In genomic region chr22:40176921-40177737, GRCh38 we compare ENCODE assay signal across 8 cellular contexts. TPM values are rescaled to one million over a fixed set of nuclear protein-coding genes. Genes with fewer than 3 reads are reported as not detected.
DNase-seq lines count a peak whose midpoint lies in the region; ATAC-seq and TF ChIP-seq lines count a peak whose summit lies in the region.

No MANE protein-coding gene starts in this region.

- H3K27me3 Mint-ChIP-seq in CD14-positive monocyte (ENCODE audit: low read depth in 3 of 3) (no peaks in the 10 kb centered on the region), T-helper 17 cell (no peaks in the 10 kb centered on the region), immature natural killer cell (ENCODE audit: low read depth in 3 of 3) (peaks cover 0 to 9% (median 8%) of the 10 kb centered on the region in 3 donors)

- H3K36me3 Mint-ChIP-seq in CD14-positive monocyte (peaks cover 0 to 4% of the 10 kb centered on the region in 2 donors), T-helper 17 cell (ENCODE audit: low read depth) (peaks cover 4% of the 10 kb centered on the region), immature natural killer cell (no peaks in the 10 kb centered on the region)

- peak; percentile 52 for DNase-seq in CD14-positive monocyte (ENCODE audit: low spot score)
- DNase-seq in T-helper 17 cell, result peak; percentile 31 to 56 (median 38)
- peak; percentile 81 for DNase-seq in astrocyte of the hippocampus (ENCODE audit: low read depth, low spot score)
- peak; percentile 11 to 30 (median 13) for DNase-seq in immature natural killer cell
- DNase-seq in stimulated activated CD4-positive, alpha-beta T cell treated with anti-CD3 and anti-CD28 coated beads, Interleukin-1b, Interleukin-23, amount 100 ng/mL, for 24 hours (ENCODE audit: low read depth in 4 of 4, low spot score in 1 of 4), result peak; percentile 43 to 76 (median 54)
- no peak for DNase-seq in lower leg skin (ENCODE audit: low spot score in 2 of 2)
- DNase-seq in cerebellum (ENCODE audit: low spot score), result no peak

- no peak for TF ChIP-seq POLR2A in lower leg skin (IDR thresholded peaks at IDR 0.05)

- H3K4me1 Mint-ChIP-seq in CD14-positive monocyte, result peaks cover 47% of the 10 kb centered on the region
- peaks cover 46% of the 10 kb centered on the region for H3K4me1 Mint-ChIP-seq in T-helper 17 cell
- peaks cover 47 to 63% of the 10 kb centered on the region in 2 donors for H3K4me1 Mint-ChIP-seq in immature natural killer cell

- TF ChIP-seq CTCF in CD14-positive monocyte (IDR thresholded peaks at IDR 0.05) (no peak), lower leg skin (IDR thresholded peaks at IDR 0.05) (no peak)

- H3K27ac Mint-ChIP-seq in CD14-positive monocyte (peak overlapping the region; percentile 64 to 93 (median 86)), T-helper 17 cell (peak overlapping the region; percentile 94), immature natural killer cell (peak overlapping the region; percentile 85 to 95 (median 90))

- no peak overlapping the region for H3K4me3 ChIP-seq in lower leg skin (ENCODE audit: low read depth, poor library complexity, severe bottlenecking)

- ATAC-seq in HG03457 (IDR thresholded peaks at IDR 0.05; ENCODE audit: unreplicated experiment) (peak; percentile 7), T-helper 17 cell (peak; percentile 69)

- H3K9me3 Mint-ChIP-seq in CD14-positive monocyte, result no peaks in the 10 kb centered on the region
- H3K9me3 Mint-ChIP-seq in immature natural killer cell, result no peaks in the 10 kb centered on the region

- H3K9me3 ChIP-seq in T-helper 17 cell (ENCODE audit: control insufficient read depth, low read length, poor library complexity, severe bottlenecking), result no peaks in the 10 kb centered on the region

- intact Hi-C loops in CD14-positive monocyte (cut with micrococcal nuclease), result loop anchor here (2.0 to 5.0 kb wide), 2 partner anchors 35 to 132 kb away; no protein-coding TSS in a partner anchor
- intact Hi-C loops in lower leg skin (cut with DNase I; ENCODE audit: low total_unique reads), result no loop called here

- H3K4me3 Mint-ChIP-seq in CD14-positive monocyte (peak overlapping the region; percentile 80 to 97), T-helper 17 cell (peak overlapping the region; percentile 94), immature natural killer cell (peak overlapping the region; percentile 85 to 94 (median 89))

- 12 to 14% methylated on average over 14 of the region's 14 CpGs for WGBS in lower leg skin, 2 donors

RNA-seq across cellular contexts. Expression of gene TNRC6B, which starts 0.6 kb away (rescaled TPM):
- polyA plus RNA-seq in CD14-positive monocyte (10 to 100 TPM; 11.8 to 16.5 TPM), immature natural killer cell (10 to 100 TPM; 12.9 to 90.1 (median 29.7) TPM)
- total RNA-seq in T-helper 17 cell (100 to 1,000 TPM; 128 to 140 TPM), lower leg skin (100 to 1,000 TPM in 1 of 4 donors, 10 to 100 TPM in 3; 41.8 to 109 (median 48.2) TPM), cerebellum (70.7 TPM)

Comparison
In these comparisons a context has a peak if more than half of its experiments do, and no peak if none do; other contexts are left out.
1. DNase-seq: peak in CD14-positive monocyte (single experiment), T-helper 17 cell (3 of 3), astrocyte of the hippocampus (single experiment), immature natural killer cell (3 of 3) and stimulated activated CD4-positive, alpha-beta T cell treated with anti-CD3 and anti-CD28 coated beads, Interleukin-1b, Interleukin-23, amount 100 ng/mL, for 24 hours (4 of 4); none in lower leg skin (0 of 2) and cerebellum (single experiment).
2. Peak in every context shown above with its lines, with median percentiles within 50 percentile points of each other: H3K27ac Mint-ChIP-seq and H3K4me3 Mint-ChIP-seq.